In genomic region chrX:69238153-69238959, GRCh38 we compare ENCODE assay signal across 14 cellular contexts.
A peak's percentile ranks its signal among the peaks of the same experiment; 100 is the strongest.
DNase-seq lines count a peak whose midpoint lies in the region; ATAC-seq, FAIRE-seq and TF ChIP-seq lines count a peak whose summit lies in the region.
"Had no signal": no experiment of that assay in that cellular context is flagged by ENCODE, and none has a peak within 500 bp of the region (broad histone marks: within the 10 kb centered on the region; RNA-seq: fewer than 3 reads in every experiment).

No MANE protein-coding gene starts in this region.

- TF ChIP-seq POLR2A in GM12892 (IDR thresholded peaks at IDR 0.05; ENCODE audit: low read depth, low read length), result no peak

- H3K4me3 ChIP-seq in upper lobe of right lung, result no peak overlapping the region

- no peaks in the 10 kb centered on the region for H3K36me3 ChIP-seq in upper lobe of right lung

- no peaks in the 10 kb centered on the region for H3K9me3 ChIP-seq in upper lobe of right lung

- FAIRE-seq in GM12892 (lab: Jason Lieb, UNC), result no peak
- FAIRE-seq: colon had no signal

- H3K27me3 ChIP-seq in upper lobe of right lung, result no peaks in the 10 kb centered on the region

- DNase-seq in NCI-H345 (lab: John Stamatoyannopoulos, UW) (peak; percentile 51), NCI-H345 treated with DMSO at 0.1 percent for 48 hours (lab: John Stamatoyannopoulos, UW; ENCODE audit: unreplicated experiment) (no peak), islet precursor cell (peak; percentile 30), upper lobe of right lung (no peak), HT-29 (ENCODE audit: low spot score) (no peak), GM12892 (ENCODE audit: insufficient read length) (no peak)
- DNase-seq: 8988T; activated CD4-positive, alpha-beta T cell treated with anti-CD3 and anti-CD28 coated beads, Interleukin-2, amount 50 U/mL, for 48 hours; activated naive CD4-positive, alpha-beta T cell treated with anti-CD3 and anti-CD28 coated beads for 36 hours; DND-41; Karpas-422 had no signal

- TF ChIP-seq CTCF in upper lobe of right lung (IDR thresholded peaks at IDR 0.05), result no peak

- intact Hi-C loops in upper lobe of right lung (cut with DNase I), result no loop called here

- H3K27ac ChIP-seq in upper lobe of right lung, result no peak overlapping the region

- H3K4me1 ChIP-seq in upper lobe of right lung, result no peaks in the 10 kb centered on the region

- ATAC-seq in SK-N-SH treated with all-trans-retinoic acid at 6 μM for 48 hours, result peak; percentile 80
- peak; percentile 39 for ATAC-seq in upper lobe of right lung
- no peak for ATAC-seq in GM18520 (IDR thresholded peaks at IDR 0.05; ENCODE audit: unreplicated experiment)

TF ChIP-seq in SK-N-SH treated with all-trans-retinoic acid at 6 μM for 48 hours, 23 proteins besides CTCF, POLR2A, EP300 and RAD21:
- TF ChIP-seq TCF4 (CRISPR knock-in tag; IDR thresholded peaks at IDR 0.05; ENCODE audit: borderline replicate concordance) (no peak), ZNF8 (CRISPR knock-in tag; IDR thresholded peaks at IDR 0.05) (no peak), ZFP3 (CRISPR knock-in tag; IDR thresholded peaks at IDR 0.05) (peak; percentile 90)
- TF ChIP-seq, protein P1, sequence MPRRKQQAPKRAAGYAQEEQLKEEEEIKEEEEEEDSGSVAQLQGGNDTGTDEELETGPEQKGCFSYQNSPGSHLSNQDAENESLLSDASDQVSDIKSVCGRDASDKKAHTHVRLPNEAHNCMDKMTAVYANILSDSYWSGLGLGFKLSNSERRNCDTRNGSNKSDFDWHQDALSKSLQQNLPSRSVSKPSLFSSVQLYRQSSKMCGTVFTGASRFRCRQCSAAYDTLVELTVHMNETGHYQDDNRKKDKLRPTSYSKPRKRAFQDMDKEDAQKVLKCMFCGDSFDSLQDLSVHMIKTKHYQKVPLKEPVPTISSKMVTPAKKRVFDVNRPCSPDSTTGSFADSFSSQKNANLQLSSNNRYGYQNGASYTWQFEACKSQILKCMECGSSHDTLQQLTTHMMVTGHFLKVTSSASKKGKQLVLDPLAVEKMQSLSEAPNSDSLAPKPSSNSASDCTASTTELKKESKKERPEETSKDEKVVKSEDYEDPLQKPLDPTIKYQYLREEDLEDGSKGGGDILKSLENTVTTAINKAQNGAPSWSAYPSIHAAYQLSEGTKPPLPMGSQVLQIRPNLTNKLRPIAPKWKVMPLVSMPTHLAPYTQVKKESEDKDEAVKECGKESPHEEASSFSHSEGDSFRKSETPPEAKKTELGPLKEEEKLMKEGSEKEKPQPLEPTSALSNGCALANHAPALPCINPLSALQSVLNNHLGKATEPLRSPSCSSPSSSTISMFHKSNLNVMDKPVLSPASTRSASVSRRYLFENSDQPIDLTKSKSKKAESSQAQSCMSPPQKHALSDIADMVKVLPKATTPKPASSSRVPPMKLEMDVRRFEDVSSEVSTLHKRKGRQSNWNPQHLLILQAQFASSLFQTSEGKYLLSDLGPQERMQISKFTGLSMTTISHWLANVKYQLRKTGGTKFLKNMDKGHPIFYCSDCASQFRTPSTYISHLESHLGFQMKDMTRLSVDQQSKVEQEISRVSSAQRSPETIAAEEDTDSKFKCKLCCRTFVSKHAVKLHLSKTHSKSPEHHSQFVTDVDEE (CRISPR knock-in tag; IDR thresholded peaks at IDR 0.05), result no peak

Comparison
In these comparisons a context has a peak if more than half of its experiments do, and no peak if none do; other contexts are left out.
1. DNase-seq: peak in NCI-H345 (single experiment) and islet precursor cell (single experiment); none in NCI-H345 treated with DMSO at 0.1 percent for 48 hours (single experiment), upper lobe of right lung (single experiment), HT-29 (single experiment) and GM12892 (single experiment).